18 cellular contexts compared by ENCODE assay signal in the genomic region with DNA sequence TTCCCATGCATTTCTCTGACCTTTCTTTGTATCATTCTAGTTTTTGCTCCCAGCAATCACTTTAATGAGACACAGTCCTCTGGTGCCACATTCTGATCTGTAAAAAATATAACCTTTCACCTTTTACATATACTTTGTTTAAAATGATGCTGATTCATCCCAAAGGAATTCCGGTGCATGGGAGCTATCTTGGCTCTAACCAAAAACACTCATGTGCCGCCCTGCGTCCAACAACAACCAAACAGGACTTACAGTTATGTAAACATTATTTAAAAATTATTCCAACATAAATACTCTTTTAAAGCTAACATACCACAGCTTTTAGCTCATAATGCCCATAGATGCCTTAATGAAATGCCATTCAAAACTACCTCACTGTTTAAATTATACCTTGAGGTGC. TPM values are rescaled to one million over a fixed set of nuclear protein-coding genes. Genes with fewer than 3 reads are reported as not detected.
"Had no signal": no experiment of that assay in that cellular context is flagged by ENCODE, and none has a peak within 500 bp of the region (broad histone marks: within the 10 kb centered on the region; RNA-seq: fewer than 3 reads in every experiment).

No MANE protein-coding gene starts in this region.

- H3K36me3 Mint-ChIP-seq: stimulated activated effector memory CD8-positive, alpha-beta T cell treated with anti-CD3 and anti-CD28 coated beads, Interleukin-12 subunit alpha, Interleukin-12 subunit beta, amount 100 ng/mL, for 72 hours; type B pancreatic cell had no signal

- ATAC-seq: esophagus mucosa; left lobe of liver; psoas muscle; right lobe of liver; stimulated activated effector memory CD8-positive, alpha-beta T cell treated with anti-CD3 and anti-CD28 coated beads, Interleukin-12 subunit alpha, Interleukin-12 subunit beta, amount 100 ng/mL, for 72 hours had no signal

- H3K27ac Mint-ChIP-seq: dendritic cell treated with granulocyte-macrophage colony-stimulating factor and Interleukin-4, amounts not matched to agents 40 ng/mL and 50 ng/mL, for 4 days; endodermal cell; stimulated activated effector memory CD8-positive, alpha-beta T cell treated with anti-CD3 and anti-CD28 coated beads, Interleukin-12 subunit alpha, Interleukin-12 subunit beta, amount 100 ng/mL, for 72 hours; type B pancreatic cell had no signal

- H3K9me3 Mint-ChIP-seq: dendritic cell treated with granulocyte-macrophage colony-stimulating factor and Interleukin-4, amounts not matched to agents 40 ng/mL and 50 ng/mL, for 4 days; endodermal cell; stimulated activated effector memory CD8-positive, alpha-beta T cell treated with anti-CD3 and anti-CD28 coated beads, Interleukin-12 subunit alpha, Interleukin-12 subunit beta, amount 100 ng/mL, for 72 hours; type B pancreatic cell had no signal

- DNase-seq: activated CD4-positive, alpha-beta T cell treated with anti-CD3 and anti-CD28 coated beads for 48 hours; activated CD8-positive, alpha-beta memory T cell treated with anti-CD3 and anti-CD28 coated beads for 24 hours; activated naive CD4-positive, alpha-beta T cell treated with Interleukin-2 at 50 U/mL for 16 hours; heart left ventricle; mesendoderm; psoas muscle; right lobe of liver had no signal

- H3K9me3 ChIP-seq: heart left ventricle, psoas muscle, right lobe of liver had no signal

- H3K4me1 Mint-ChIP-seq: endodermal cell had no signal

- H3K27me3 Mint-ChIP-seq: dendritic cell treated with granulocyte-macrophage colony-stimulating factor and Interleukin-4, amounts not matched to agents 40 ng/mL and 50 ng/mL, for 4 days; type B pancreatic cell had no signal

- H3K36me3 ChIP-seq: heart left ventricle, right lobe of liver had no signal

- H3K27me3 ChIP-seq: heart left ventricle, right lobe of liver had no signal

- H3K4me3 Mint-ChIP-seq: dendritic cell treated with granulocyte-macrophage colony-stimulating factor and Interleukin-4, amounts not matched to agents 40 ng/mL and 50 ng/mL, for 4 days; endodermal cell; stimulated activated effector memory CD8-positive, alpha-beta T cell treated with anti-CD3 and anti-CD28 coated beads, Interleukin-12 subunit alpha, Interleukin-12 subunit beta, amount 100 ng/mL, for 72 hours; type B pancreatic cell had no signal

- H3K4me1 ChIP-seq: right lobe of liver had no signal

- H3K27ac ChIP-seq: psoas muscle, right lobe of liver had no signal

- H3K4me3 ChIP-seq: heart left ventricle, psoas muscle, right lobe of liver had no signal

RNA-seq across cellular contexts. Expression of gene OPALIN, which starts 7.7 kb away (rescaled TPM):
- total RNA-seq: endodermal cell; esophagus mucosa; frontal cortex; left lobe of liver; osteoblast; psoas muscle; right lobe of liver; T-helper 1 cell treated with Interleukin-12 subunit alpha and Interleukin-12 subunit beta and Interleukin-4 antibody, amounts not matched to agents 30 ng/mL and 1 ng/mL, for 36 hours had no signal
- polyA plus RNA-seq: adipose tissue, heart left ventricle, neural cell had no signal
